Comparison of ENCODE assay signal across 10 cellular contexts in genomic region chrX:13647709-13648212, GRCh38. TPM values are rescaled to one million over a fixed set of nuclear protein-coding genes. Genes with fewer than 3 reads are reported as not detected.
DNase-seq lines count a peak whose midpoint lies in the region; ATAC-seq, FAIRE-seq and TF ChIP-seq lines count a peak whose summit lies in the region.
"Had no signal": no experiment of that assay in that cellular context is flagged by ENCODE, and none has a peak within 500 bp of the region (broad histone marks: within the 10 kb centered on the region; RNA-seq: fewer than 3 reads in every experiment).

No MANE protein-coding gene starts in this region.

- H3K9me3 ChIP-seq in A549 = no peaks in the 10 kb centered on the region
- no peaks in the 10 kb centered on the region for H3K9me3 ChIP-seq in effector memory CD4-positive, alpha-beta T cell (ENCODE audit: control insufficient read depth, low read length)

- no peak for TF ChIP-seq CTCF in A549 (IDR thresholded peaks at IDR 0.05)
- no peak for TF ChIP-seq CTCF in NB4 (IDR thresholded peaks at IDR 0.05; ENCODE audit: low read depth, low read length)

- 71% methylated on average over 8 of the region's 8 CpGs for WGBS in A549 (ENCODE audit: missing lambda C conversion rate)

- H3K27me3 ChIP-seq in effector memory CD4-positive, alpha-beta T cell (replicated peaks; ENCODE audit: control insufficient read depth, insufficient read depth, low read length, poor library complexity, severe bottlenecking) = no peaks in the 10 kb centered on the region

- H3K27ac ChIP-seq in A549 = 0 out of 6 replicates have a peak overlapping the region, but pooled peaks of 1 of the 2 experiments have one; percentile 23
- H3K27ac ChIP-seq in effector memory CD4-positive, alpha-beta T cell (ENCODE audit: insufficient read depth, low read length, poor library complexity, severe bottlenecking) = no peak overlapping the region
- H3K27ac ChIP-seq: SK-N-MC had no signal

- no peak for TF ChIP-seq EP300 in A549 (IDR thresholded peaks at IDR 0.05)

- peak in 1 of 2 experiments; percentile 16 for DNase-seq in A549 (ENCODE audit: low read depth in 1 of 2, low spot score in 1 of 2)
- peak; percentile 89 for DNase-seq in NB4 (ENCODE audit: low read depth)
- DNase-seq in activated CD4-positive, alpha-beta T cell treated with anti-CD3 and anti-CD28 coated beads for 1 hour = peak; percentile 32
- peak; percentile 51 to 56 (median 51) for DNase-seq in effector memory CD4-positive, alpha-beta T cell
- peak; percentile 48 for DNase-seq in skeletal muscle cell (ENCODE audit: low read depth)
- no peak for DNase-seq in medulla oblongata (ENCODE audit: extremely low spot score)
- DNase-seq in dedifferentiated amniotic fluid mesenchymal stem cell (ENCODE audit: extremely low spot score) = no peak

- FAIRE-seq in A549 (lab: Jason Lieb, UNC) = no peak

- no peaks in the 10 kb centered on the region for H3K36me3 ChIP-seq in effector memory CD4-positive, alpha-beta T cell (ENCODE audit: control insufficient read depth, insufficient read depth, low read length)

- peak overlapping the region; percentile 26; the same call in 1 of the 3 replicates for H3K4me2 ChIP-seq in A549

- ATAC-seq in A549 (no peak), GM18505 (IDR thresholded peaks at IDR 0.05; ENCODE audit: unreplicated experiment) (no peak)

- POLR2A ChIA-PET in A549 (lab: Yijun Ruan, JAX) = no interaction called here

- TF ChIP-seq POLR2A in A549 (IDR thresholded peaks at IDR 0.05; ENCODE audit: low read length) = no peak
- no peak for TF ChIP-seq POLR2A in NB4 (IDR thresholded peaks at IDR 0.05; ENCODE audit: extremely low read depth, insufficient read length)
- no peak for TF ChIP-seq POLR2A in GM18505 (IDR thresholded peaks at IDR 0.05; ENCODE audit: borderline replicate concordance, extremely low read depth, insufficient read depth, insufficient read length)

- no peak for TF ChIP-seq RAD21 in A549 (conservative IDR thresholded peaks at IDR 0.05 in 1 of 2, IDR thresholded peaks at IDR 0.05 in 1 of 2)

- H3K4me1 ChIP-seq in A549 = peaks cover 8% of the 10 kb centered on the region; the same call in 2 of the 3 replicates
- no peaks in the 10 kb centered on the region for H3K4me1 ChIP-seq in effector memory CD4-positive, alpha-beta T cell (ENCODE audit: control insufficient read depth, insufficient read depth, low read length, poor library complexity, severe bottlenecking)

- H3K4me3 ChIP-seq in A549 (no peak overlapping the region), NB4 (ENCODE audit: low read depth, low read length) (peak overlapping the region; percentile 34), skeletal muscle cell (ENCODE audit: low read depth, low read length) (no peak overlapping the region)
- H3K4me3 ChIP-seq in effector memory CD4-positive, alpha-beta T cell (ENCODE audit: insufficient read depth, low read depth, low read length, poor library complexity, severe bottlenecking) = no peak overlapping the region
- H3K4me3 ChIP-seq: SK-N-MC, skin epidermis had no signal

- CTCF ChIA-PET in A549 (lab: Yijun Ruan, JAX) = interaction anchor here (4.4 kb wide), 1 partner anchor 140 kb away, joined by 39 read pairs; no protein-coding TSS in a partner anchor

TF ChIP-seq in A549, 52 proteins besides CTCF, POLR2A, EP300 and RAD21:
- TF ChIP-seq NR3C1 (IDR thresholded peaks at IDR 0.05) (no peak), HOXA7 (CRISPR knock-in tag; IDR thresholded peaks at IDR 0.05) (no peak), EHF (CRISPR knock-in tag; IDR thresholded peaks at IDR 0.05) (no peak), ZSCAN20 (CRISPR knock-in tag; IDR thresholded peaks at IDR 0.05) (no peak), BHLHE40 (IDR thresholded peaks at IDR 0.05; ENCODE audit: low read depth, low read length) (no peak), CEBPB (IDR thresholded peaks at IDR 0.05) (no peak)

RNA-seq across cellular contexts. Expression of gene TCEANC, which starts 5.2 kb away (rescaled TPM):
- polyA plus RNA-seq in A549 (2011; rRNA removed) (2.4 and 2.7 TPM in 2 replicates), A549 (2017; fragmentation: RNase III; extraction: RNeasy Plus Mini Kit Qiagen cat#74134 plus additional on column Dnase treatment) (0.62 to 0.96 TPM (median 0.81 TPM) in 3 replicates)
- polyA plus RNA-seq in A549 (2012; cell fraction: cytosol; rRNA removed) = 0.28 and 0.31 TPM in 2 replicates
- polyA plus RNA-seq in A549 (2012; cell fraction: nucleus; rRNA removed) = 0.23 and 0.43 TPM in 2 replicates
- 1.4 and 3.8 TPM in 2 replicates for polyA minus RNA-seq in A549 (2011; rRNA and poly(A)+ RNA removed)

RNA-seq across cellular contexts. Expression of gene RAB9A, which starts 41.2 kb away (rescaled TPM):
- 26.7 and 39.0 TPM in 2 replicates for polyA plus RNA-seq in A549 (2011; rRNA removed)
- polyA plus RNA-seq in A549 (2012; cell fraction: cytosol; rRNA removed) = 11.4 and 14.7 TPM in 2 replicates
- 5.0 and 7.0 TPM in 2 replicates for polyA plus RNA-seq in A549 (2012; cell fraction: nucleus; rRNA removed)
- 26.0 to 26.8 TPM (median 26.8 TPM) in 3 replicates for polyA plus RNA-seq in A549 (2017; fragmentation: RNase III; extraction: RNeasy Plus Mini Kit Qiagen cat#74134 plus additional on column Dnase treatment)
- 7.5 and 7.8 TPM in 2 replicates for polyA minus RNA-seq in A549 (2011; rRNA and poly(A)+ RNA removed)

Comparison
In these comparisons a context has a peak if more than half of its experiments do, and no peak if none do; other contexts are left out.
1. DNase-seq: peak in NB4 (single experiment), activated CD4-positive, alpha-beta T cell treated with anti-CD3 and anti-CD28 coated beads for 1 hour (single experiment), effector memory CD4-positive, alpha-beta T cell (3 of 3) and skeletal muscle cell (single experiment); none in medulla oblongata (single experiment) and dedifferentiated amniotic fluid mesenchymal stem cell (single experiment).